Comparison of ENCODE assay signal across 15 cellular contexts in the genomic region with DNA sequence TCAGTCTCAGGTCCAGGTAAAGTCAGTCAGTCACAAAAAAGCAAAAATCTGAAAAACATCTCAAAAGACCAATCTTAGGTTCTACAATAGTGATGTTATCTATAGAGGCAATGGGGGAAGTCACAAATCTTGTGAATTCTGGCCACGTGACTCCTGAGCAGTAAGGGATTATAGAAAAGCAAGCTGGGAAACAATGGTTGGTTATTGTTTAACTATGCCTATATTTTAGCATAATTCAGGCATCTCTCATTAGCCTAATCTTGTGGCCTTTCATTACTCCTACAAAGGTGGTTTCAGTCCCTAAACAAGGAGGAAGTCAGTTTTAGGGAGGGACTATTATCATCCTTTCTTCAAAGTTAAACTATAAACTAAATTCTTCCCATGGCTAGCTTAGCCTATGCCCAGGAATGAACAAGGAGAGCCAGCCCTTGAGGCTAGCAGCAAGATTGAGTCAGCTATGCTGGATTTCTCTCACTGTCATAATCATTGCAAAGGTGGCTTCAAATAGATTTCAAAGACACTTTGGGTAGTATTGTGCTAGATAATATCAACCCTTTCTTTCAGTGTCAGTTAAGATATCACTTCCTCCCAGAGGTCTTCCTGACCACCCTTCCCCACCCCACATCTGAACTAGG.
"Had no signal": no experiment of that assay in that cellular context is flagged by ENCODE, and none has a peak within 500 bp of the region (broad histone marks: within the 10 kb centered on the region; RNA-seq: fewer than 3 reads in every experiment).

No MANE protein-coding gene starts in this region.

- H3K4me2 ChIP-seq: hepatocyte had no signal

- H3K27me3 ChIP-seq: hepatocyte, right atrium auricular region, sigmoid colon had no signal

- H3K36me3 ChIP-seq: right atrium auricular region, sigmoid colon had no signal

- DNase-seq: effector CD4-positive, alpha-beta T cell; endodermal cell; head of caudate nucleus; kidney glomerular epithelial cell; mucosa of descending colon; naive thymus-derived CD8-positive, alpha-beta T cell; sigmoid colon; stimulated activated CD4-positive, alpha-beta T cell treated with anti-CD3 and anti-CD28 coated beads, Interleukin-12 subunit alpha, Interleukin-12 subunit beta, amount 100 ng/mL, for 4 hours; stimulated activated naive CD4-positive, alpha-beta T cell treated with Interleukin-2 at 50 U/mL for 16 hours had no signal

- ATAC-seq: esophagus mucosa; left lobe of liver; mucosa of descending colon; naive thymus-derived CD8-positive, alpha-beta T cell had no signal

- H3K4me3 ChIP-seq: coronary artery, hepatocyte, mucosa of descending colon, right atrium auricular region, sigmoid colon, skin epidermis had no signal

- H3K27ac ChIP-seq: coronary artery, hepatocyte, right atrium auricular region, sigmoid colon, skin epidermis had no signal

- H3K79me2 ChIP-seq: hepatocyte had no signal

- H2AFZ ChIP-seq: hepatocyte had no signal

- H3K4me1 ChIP-seq: right atrium auricular region, sigmoid colon had no signal
